ENCODE assay signal across 18 cellular contexts in genomic region chr1:214234635-214235025, GRCh38. TPM values are rescaled to one million over a fixed set of nuclear protein-coding genes. Genes with fewer than 3 reads are reported as not detected.
DNase-seq lines count a peak whose midpoint lies in the region; ATAC-seq, FAIRE-seq and TF ChIP-seq lines count a peak whose summit lies in the region.
"Had no signal": no experiment of that assay in that cellular context is flagged by ENCODE, and none has a peak within 500 bp of the region (broad histone marks: within the 10 kb centered on the region; RNA-seq: fewer than 3 reads in every experiment).

No MANE protein-coding gene starts in this region.

- FAIRE-seq in bronchial epithelial cell (lab: Jason Lieb, UNC) = no peak
- FAIRE-seq: endometrium, pancreas, small intestine had no signal

- H3K36me3 ChIP-seq in bronchial epithelial cell (ENCODE audit: control insufficient read depth, insufficient read depth, low read length) (no peaks in the 10 kb centered on the region), brain microvascular endothelial cell (replicated peaks) (no peaks in the 10 kb centered on the region)
- H3K36me3 ChIP-seq: pancreas had no signal

- intact Hi-C loops in left colon (cut with DNase I, micrococcal nuclease) = no loop called here

- TF ChIP-seq CTCF in bronchial epithelial cell (IDR thresholded peaks at IDR 0.05; ENCODE audit: insufficient read depth, low read length, severe bottlenecking) (no peak), brain microvascular endothelial cell (IDR thresholded peaks at IDR 0.05; ENCODE audit: low read depth, low read length, missing control alignments) (no peak)

- no peak overlapping the region for H3K27ac ChIP-seq in brain microvascular endothelial cell
- H3K27ac ChIP-seq: pancreas, RWPE1 had no signal

- H3K4me3 ChIP-seq in bronchial epithelial cell (ENCODE audit: low read depth, low read length) (no peak overlapping the region), brain microvascular endothelial cell (ENCODE audit: low read depth, low read length) (no peak overlapping the region)
- H3K4me3 ChIP-seq: pancreas had no signal

- ATAC-seq in left colon = no peak
- no peak for ATAC-seq in HG02981 (IDR thresholded peaks at IDR 0.05; ENCODE audit: unreplicated experiment)
- ATAC-seq: pancreas had no signal

- in situ Hi-C loops in G401 (cut with HindIII; ENCODE audit: low sequenced_read_pairs) (no loop called here), brain microvascular endothelial cell (cut with HindIII; ENCODE audit: low pct_ligation_motif_present, low sequenced_read_pairs) (no loop called here)

- H3K27me3 ChIP-seq in bronchial epithelial cell (ENCODE audit: control insufficient read depth, insufficient read depth, low read length) = no peaks in the 10 kb centered on the region
- H3K27me3 ChIP-seq in brain microvascular endothelial cell (replicated peaks) = no peaks in the 10 kb centered on the region
- H3K27me3 ChIP-seq: pancreas had no signal

- peak; percentile 78 to 83 for DNase-seq in SHP77 (lab: John Stamatoyannopoulos, UW)
- no peak for DNase-seq in SHP77 treated with DMSO at 0.1 percent for 48 hours (lab: John Stamatoyannopoulos, UW)
- DNase-seq in NCI-H2107 treated with DMSO at 0.1 percent for 48 hours (lab: John Stamatoyannopoulos, UW; ENCODE audit: unreplicated experiment) = peak; percentile 88
- peak; percentile 61 for DNase-seq in bronchial epithelial cell (ENCODE audit: low read depth)
- no peak for DNase-seq in left colon
- DNase-seq in G401 (ENCODE audit: low spot score) = no peak
- no peak for DNase-seq in brain microvascular endothelial cell
- DNase-seq: activated CD4-positive, alpha-beta T cell treated with anti-CD3 and anti-CD28 coated beads for 48 hours; activated naive CD8-positive, alpha-beta T cell treated with anti-CD3 and anti-CD28 coated beads for 36 hours; activated T-cell treated with anti-CD3 and anti-CD28 coated beads, Interleukin-2, amount 50 U/mL, for 1 hour; DND-41; H9; KBM-7; pancreas; small intestine had no signal

RNA-seq across cellular contexts. Expression of gene SMYD2, which starts 46.3 kb away (rescaled TPM):
- total RNA-seq in bronchial epithelial cell = 49.2 and 58.4 TPM in 2 replicates
- total RNA-seq in left colon = 10 to 100 TPM; 17.7 to 21.1 TPM
- total RNA-seq in G401 (2014; rRNA removed; shearing (Covaris generic)) = 30.5 and 53.3 TPM in 2 replicates

Comparison
In these comparisons a context has a peak if more than half of its experiments do, and no peak if none do; other contexts are left out.
1. DNase-seq: peak in SHP77 (2 of 2), NCI-H2107 treated with DMSO at 0.1 percent for 48 hours (single experiment) and bronchial epithelial cell (single experiment); none in SHP77 treated with DMSO at 0.1 percent for 48 hours (single experiment), left colon (0 of 2), G401 (single experiment) and brain microvascular endothelial cell (single experiment).